28 cellular contexts compared by ENCODE assay signal in genomic region chr22:46312056-46312455, GRCh38. TPM values are rescaled to one million over a fixed set of nuclear protein-coding genes. Genes with fewer than 3 reads are reported as not detected.
A peak's percentile ranks its signal among the peaks of the same experiment; 100 is the strongest.
DNase-seq lines count a peak whose midpoint lies in the region; ATAC-seq, FAIRE-seq and TF ChIP-seq lines count a peak whose summit lies in the region.
"Had no signal": no experiment of that assay in that cellular context is flagged by ENCODE, and none has a peak within 500 bp of the region (broad histone marks: within the 10 kb centered on the region; RNA-seq: fewer than 3 reads in every experiment).

No MANE protein-coding gene starts in this region.

- TF ChIP-seq CTCF in left ventricle myocardium inferior (IDR thresholded peaks at IDR 0.05; ENCODE audit: borderline replicate concordance) (no peak), kidney (IDR thresholded peaks at IDR 0.05; ENCODE audit: borderline replicate concordance, extremely low read depth, insufficient read depth) (no peak)

- DNase-seq in left ventricle myocardium superior (peak; percentile 6), left ventricle myocardium inferior (no peak), kidney (peak; percentile 41), NCI-H510A treated with DMSO at 0.1 percent for 48 hours (lab: John Stamatoyannopoulos, UW) (no peak), DMS 273 treated with DMSO at 0.1 percent for 48 hours (lab: John Stamatoyannopoulos, UW) (no peak), LoVo (ENCODE audit: low spot score) (no peak)
- DNase-seq in stimulated activated effector memory CD8-positive, alpha-beta T cell treated with anti-CD3 and anti-CD28 coated beads, Interleukin-12 subunit alpha, Interleukin-12 subunit beta, amount 100 ng/mL, for 72 hours (ENCODE audit: low spot score in 2 of 2) = no peak
- DNase-seq: 8988T; ACHN; AML-193; BE2C; CD4-positive, alpha-beta T cell; DMS53; DMS79 treated with DMSO at 0.1 percent for 48 hours; GF-D8; H9 had no signal

- H3K4me1 ChIP-seq in left ventricle myocardium inferior (peaks cover 14% of the 10 kb centered on the region), kidney (ENCODE audit: control insufficient read depth in 1 of 2, insufficient read depth in 1 of 2, low read depth in 1 of 2, low read length in 2 of 2) (no peaks in the 10 kb centered on the region)
- H3K4me1 ChIP-seq: A549, BE2C had no signal

- H3K27ac ChIP-seq in left ventricle myocardium inferior (replicated peaks) (no peak overlapping the region), kidney (ENCODE audit: low read depth in 2 of 2, low read length in 2 of 2) (no peak overlapping the region)
- H3K27ac ChIP-seq: A549; BLaER1 treated with 17β-estradiol and CSF1 and Interleukin-3, amounts not matched to agents 10 nM and 100 nM had no signal

- H3K27me3 ChIP-seq in left ventricle myocardium inferior (ENCODE audit: low read depth) = no peaks in the 10 kb centered on the region
- H3K27me3 ChIP-seq: BE2C; BLaER1 treated with 17β-estradiol and CSF1 and Interleukin-3, amounts not matched to agents 10 nM and 100 nM had no signal

- no peaks in the 10 kb centered on the region for H3K9me3 Mint-ChIP-seq in stimulated activated effector memory CD8-positive, alpha-beta T cell treated with anti-CD3 and anti-CD28 coated beads, Interleukin-12 subunit alpha, Interleukin-12 subunit beta, amount 100 ng/mL, for 72 hours
- H3K9me3 Mint-ChIP-seq: CD14-positive monocyte; CD4-positive, alpha-beta T cell; CD8-positive, alpha-beta memory T cell; GM23338; H9 had no signal

- H3K36me3 Mint-ChIP-seq in stimulated activated effector memory CD8-positive, alpha-beta T cell treated with anti-CD3 and anti-CD28 coated beads, Interleukin-12 subunit alpha, Interleukin-12 subunit beta, amount 100 ng/mL, for 72 hours = peaks cover 46% of the 10 kb centered on the region
- H3K36me3 Mint-ChIP-seq: CD8-positive, alpha-beta memory T cell had no signal

- H3K4me3 ChIP-seq in left ventricle myocardium inferior (no peak overlapping the region), kidney (ENCODE audit: low read length in 2 of 2) (no peak overlapping the region)
- H3K4me3 ChIP-seq: A549; BLaER1 treated with 17β-estradiol and CSF1 and Interleukin-3, amounts not matched to agents 10 nM and 100 nM; GM23338 had no signal

- peak overlapping the region; percentile 17 for H3K27ac Mint-ChIP-seq in stimulated activated effector memory CD8-positive, alpha-beta T cell treated with anti-CD3 and anti-CD28 coated beads, Interleukin-12 subunit alpha, Interleukin-12 subunit beta, amount 100 ng/mL, for 72 hours
- H3K27ac Mint-ChIP-seq: CD4-positive, alpha-beta T cell; GM23338 had no signal

- H3K9me3 ChIP-seq in left ventricle myocardium inferior (replicated peaks) = no peaks in the 10 kb centered on the region
- H3K9me3 ChIP-seq in kidney (ENCODE audit: control insufficient read depth in 1 of 2, low read length in 2 of 2) = no peaks in the 10 kb centered on the region
- H3K9me3 ChIP-seq: A549; BE2C; BLaER1 treated with 17β-estradiol and CSF1 and Interleukin-3, amounts not matched to agents 10 nM and 100 nM had no signal

- FAIRE-seq in kidney (lab: Jason Lieb, UNC) = no peak
- FAIRE-seq: A549, D721Med, GM12891, GM18507 had no signal

- intact Hi-C loops in left ventricle myocardium superior (cut with micrococcal nuclease) (loop anchor here (5.0 to 10.0 kb wide), 3 partner anchors 190 to 407 kb away; no protein-coding TSS in a partner anchor), left ventricle myocardium inferior (cut with micrococcal nuclease) (loop anchor here (5.0 to 10.0 kb wide), 2 partner anchors 190 to 327 kb away; no protein-coding TSS in a partner anchor), kidney (cut with DNase I) (loop anchor here (5.0 kb wide), 1 partner anchor 190 kb away; no protein-coding TSS in a partner anchor)

- H3K9ac ChIP-seq in kidney (ENCODE audit: low read length in 2 of 2) = no peak overlapping the region
- H3K9ac ChIP-seq: BLaER1 treated with 17β-estradiol and CSF1 and Interleukin-3, amounts not matched to agents 10 nM and 100 nM had no signal

- H3K4me3 Mint-ChIP-seq in stimulated activated effector memory CD8-positive, alpha-beta T cell treated with anti-CD3 and anti-CD28 coated beads, Interleukin-12 subunit alpha, Interleukin-12 subunit beta, amount 100 ng/mL, for 72 hours = no peak overlapping the region
- H3K4me3 Mint-ChIP-seq: CD14-positive monocyte; CD4-positive, alpha-beta T cell; CD8-positive, alpha-beta memory T cell; GM23338; H9 had no signal

- ATAC-seq in left ventricle myocardium superior = no peak
- ATAC-seq in stimulated activated effector memory CD8-positive, alpha-beta T cell treated with anti-CD3 and anti-CD28 coated beads, Interleukin-12 subunit alpha, Interleukin-12 subunit beta, amount 100 ng/mL, for 72 hours = no peak
- ATAC-seq: A549, GM23338, HCT116 had no signal

- no peaks in the 10 kb centered on the region for H3K4me1 Mint-ChIP-seq in stimulated activated effector memory CD8-positive, alpha-beta T cell treated with anti-CD3 and anti-CD28 coated beads, Interleukin-12 subunit alpha, Interleukin-12 subunit beta, amount 100 ng/mL, for 72 hours
- H3K4me1 Mint-ChIP-seq: CD14-positive monocyte; CD8-positive, alpha-beta memory T cell; GM23338; H9 had no signal

- H3K36me3 ChIP-seq in left ventricle myocardium inferior (no peaks in the 10 kb centered on the region), kidney (ENCODE audit: control insufficient read depth in 1 of 2, insufficient read depth in 2 of 2, low read length in 2 of 2) (no peaks in the 10 kb centered on the region)

RNA-seq across cellular contexts. Expression of gene GTSE1, which starts 15.4 kb away (rescaled TPM):
- total RNA-seq in left ventricle myocardium superior (0.45 TPM), left ventricle myocardium inferior (0.25 TPM), kidney (0.94 TPM)
- polyA plus RNA-seq in kidney (ENCODE audit: insufficient read depth, low read depth, low replicate concordance) = 0.41 TPM
- polyA plus RNA-seq: CD14-positive monocyte had no signal

RNA-seq across cellular contexts. Expression of gene TRMU, which starts 23.5 kb away (rescaled TPM):
- 44.0 TPM for total RNA-seq in left ventricle myocardium superior
- 42.0 TPM for total RNA-seq in left ventricle myocardium inferior
- total RNA-seq in kidney = 40.5 TPM
- 41.1 TPM for polyA plus RNA-seq in kidney (ENCODE audit: insufficient read depth, low read depth, low replicate concordance)

RNA-seq across cellular contexts. Expression of gene TTC38, which starts 44.2 kb away (rescaled TPM):
- 24.0 TPM for total RNA-seq in left ventricle myocardium superior
- total RNA-seq in left ventricle myocardium inferior = 25.4 TPM
- 41.3 TPM for total RNA-seq in kidney
- polyA plus RNA-seq in kidney (ENCODE audit: insufficient read depth, low read depth, low replicate concordance) = 100 TPM

RNA-seq across cellular contexts. Expression of gene PKDREJ, which starts 48.9 kb away (rescaled TPM):
- total RNA-seq in left ventricle myocardium superior (not detected), left ventricle myocardium inferior (0.08 TPM), kidney (0.06 TPM)
- polyA plus RNA-seq in kidney (ENCODE audit: insufficient read depth, low read depth, low replicate concordance) = 0.15 TPM
- total RNA-seq: CD4-positive, alpha-beta T cell; CD8-positive, alpha-beta memory T cell; Daoy; G401; GM23338; H4 had no signal
- polyA plus RNA-seq: A549, CD14-positive monocyte, GM23338 had no signal

Comparison
In these comparisons a context has a peak if more than half of its experiments do, and no peak if none do; other contexts are left out.
1. DNase-seq: peak in left ventricle myocardium superior (single experiment) and kidney (single experiment); none in left ventricle myocardium inferior (single experiment), stimulated activated effector memory CD8-positive, alpha-beta T cell treated with anti-CD3 and anti-CD28 coated beads, Interleukin-12 subunit alpha, Interleukin-12 subunit beta, amount 100 ng/mL, for 72 hours (0 of 2), NCI-H510A treated with DMSO at 0.1 percent for 48 hours (single experiment), DMS 273 treated with DMSO at 0.1 percent for 48 hours (single experiment) and LoVo (single experiment).